ENCODE assay signal across 30 cellular contexts in genomic region chr19:11465605-11466004, GRCh38. TPM values are rescaled to one million over a fixed set of nuclear protein-coding genes. Genes with fewer than 3 reads are reported as not detected.
DNase-seq lines count a peak whose midpoint lies in the region; ATAC-seq and TF ChIP-seq lines count a peak whose summit lies in the region.
"Had no signal": no experiment of that assay in that cellular context is flagged by ENCODE, and none has a peak within 500 bp of the region (broad histone marks: within the 10 kb centered on the region; RNA-seq: fewer than 3 reads in every experiment).

No MANE protein-coding gene starts in this region.

- 0 out of 2 replicates have a peak, but pooled peaks cover 5% of the 10 kb centered on the region for H3F3A ChIP-seq in GM23338 (replicated peaks; ENCODE audit: low read depth)

- H3K4me3 Mint-ChIP-seq in GM23338 = no peak overlapping the region
- H3K4me3 Mint-ChIP-seq: CD4-positive, alpha-beta memory T cell; HFFc6; T-cell had no signal

- no peaks in the 10 kb centered on the region for H3K9me3 ChIP-seq in mesenchymal stem cell (ENCODE audit: control insufficient read depth, low read length)
- H3K9me3 ChIP-seq in aorta (ENCODE audit: control insufficient read depth, low read length) = no peaks in the 10 kb centered on the region
- H3K9me3 ChIP-seq: A549, HAP-1, SJSA1 had no signal

- H2BK15ac ChIP-seq in mesenchymal stem cell (ENCODE audit: low read depth, poor library complexity, severe bottlenecking) = peak overlapping the region; percentile 48

- DNase-seq in ELF-1 (ENCODE audit: low read depth, low spot score) (peak; percentile 34), GM23338 (ENCODE audit: low spot score) (peak; percentile 65), ecto neural progenitor cell (ENCODE audit: low spot score) (peak; percentile 53), mesenchymal stem cell (no peak), aorta (no peak), SHP77 (lab: John Stamatoyannopoulos, UW) (no peak), NCI-H345 treated with DMSO at 0.1 percent for 48 hours (lab: John Stamatoyannopoulos, UW; ENCODE audit: unreplicated experiment) (no peak), UCSD-AML1 (lab: John Stamatoyannopoulos, UW; ENCODE audit: unreplicated experiment) (no peak)
- DNase-seq: AML-193; C1 segment of cervical spinal cord; CD4-positive, alpha-beta memory T cell; COR-L47; DMS79; EL; HFFc6; IMR-90; KG1; MM.1S; NCI-H1417; NCI-H1694 treated with DMSO at 0.1 percent for 48 hours; NCI-H2081; NCI-H345; NCI-H774; PC-9; T-cell had no signal

- H3K14ac ChIP-seq in mesenchymal stem cell (ENCODE audit: low read length in 2 of 2) = no peak overlapping the region

- no peak overlapping the region for H3K18ac ChIP-seq in mesenchymal stem cell (ENCODE audit: low read depth in 1 of 2, low read length in 2 of 2)

- TF ChIP-seq CTCF in GM23338 (conservative IDR thresholded peaks at IDR 0.05; ENCODE audit: low read depth in 2 of 2) = no peak

- 54% methylated on average over 7 of the region's 8 CpGs for WGBS in mesenchymal stem cell
- 28 to 32% methylated on average over 8 of the region's 8 CpGs for WGBS in aorta, 2 donors

- H3K4me1 Mint-ChIP-seq in GM23338 = peaks cover 9% of the 10 kb centered on the region; the same call in 2 of the 3 replicates

- intact Hi-C loops in aorta (cut with DNase I) = no loop called here

- H3K9me2 ChIP-seq in GM23338 (ENCODE audit: insufficient read depth) = no peaks in the 10 kb centered on the region

- no peak overlapping the region for H3K23ac ChIP-seq in mesenchymal stem cell (ENCODE audit: low read length in 2 of 2)

- peaks cover 11% of the 10 kb centered on the region; the same call in 1 of the 2 replicates for H3K4me1 ChIP-seq in GM23338 (ENCODE audit: insufficient read depth)
- H3K4me1 ChIP-seq in mesenchymal stem cell (ENCODE audit: control insufficient read depth, insufficient read depth, low read depth, low read length) = no peaks in the 10 kb centered on the region
- no peaks in the 10 kb centered on the region for H3K4me1 ChIP-seq in aorta (ENCODE audit: control insufficient read depth in 1 of 2, insufficient read depth in 2 of 2, low read length in 2 of 2)
- H3K4me1 ChIP-seq: A549, HAP-1, SJSA1 had no signal

- no peak overlapping the region for H2BK5ac ChIP-seq in mesenchymal stem cell (ENCODE audit: low read depth, low read length, poor library complexity, severe bottlenecking)

- peak; percentile 73 for ATAC-seq in GM23338
- ATAC-seq in aorta (ENCODE audit: low FRiP score) = no peak
- ATAC-seq: A549, Right ventricle myocardium inferior, T-cell had no signal

- H3K27me3 ChIP-seq in GM23338 (ENCODE audit: insufficient read depth) = no peaks in the 10 kb centered on the region
- H3K27me3 ChIP-seq in mesenchymal stem cell (ENCODE audit: control insufficient read depth in 1 of 2, insufficient read depth in 1 of 2, low read length in 2 of 2) = peaks cover 0 to 8% of the 10 kb centered on the region in 2 experiments
- H3K27me3 ChIP-seq in aorta (ENCODE audit: control insufficient read depth in 1 of 2, insufficient read depth in 2 of 2, low read length in 1 of 2) = no peaks in the 10 kb centered on the region
- H3K27me3 ChIP-seq: SJSA1 had no signal

- no peak overlapping the region for H2BK12ac ChIP-seq in mesenchymal stem cell (ENCODE audit: low read length in 2 of 2)

- no peaks in the 10 kb centered on the region for H3K9me3 Mint-ChIP-seq in GM23338
- H3K9me3 Mint-ChIP-seq: CD4-positive, alpha-beta memory T cell; HFFc6; T-cell had no signal

- H4K8ac ChIP-seq in mesenchymal stem cell (ENCODE audit: low read length) = no peak overlapping the region

- no peak overlapping the region for H4K91ac ChIP-seq in mesenchymal stem cell (ENCODE audit: low read length)

- H3K9ac ChIP-seq in mesenchymal stem cell (ENCODE audit: low read length) = no peak overlapping the region

- no peaks in the 10 kb centered on the region for H3K79me1 ChIP-seq in mesenchymal stem cell (replicated peaks; ENCODE audit: low read length, poor library complexity, severe bottlenecking)

- H3K36me3 Mint-ChIP-seq in GM23338 (ENCODE audit: low read depth) = no peaks in the 10 kb centered on the region
- H3K36me3 Mint-ChIP-seq: CD4-positive, alpha-beta memory T cell; T-cell had no signal

- H2AK5ac ChIP-seq in mesenchymal stem cell (ENCODE audit: low read length, severe bottlenecking) = no peak overlapping the region

- H3K4me2 ChIP-seq in GM23338 (0 out of 2 replicates have a peak overlapping the region, but pooled peaks have one; percentile 68), mesenchymal stem cell (ENCODE audit: low read length, poor library complexity, severe bottlenecking) (no peak overlapping the region)
- H3K4me2 ChIP-seq: A549, PC-9 had no signal

- no peaks in the 10 kb centered on the region for H3K36me3 ChIP-seq in GM23338 (ENCODE audit: insufficient read depth)
- no peaks in the 10 kb centered on the region for H3K36me3 ChIP-seq in mesenchymal stem cell (ENCODE audit: control insufficient read depth in 1 of 2, insufficient read depth in 2 of 2, low read depth in 1 of 2, low read length in 2 of 2)
- no peaks in the 10 kb centered on the region for H3K36me3 ChIP-seq in aorta (ENCODE audit: control insufficient read depth in 1 of 2, insufficient read depth in 2 of 2, low read length in 1 of 2)
- H3K36me3 ChIP-seq: HAP-1, SJSA1 had no signal

- no peaks in the 10 kb centered on the region for H3K79me2 ChIP-seq in GM23338 (replicated peaks; ENCODE audit: insufficient read depth)

- H2AFZ ChIP-seq in GM23338 = no peak overlapping the region
- H2AFZ ChIP-seq in mesenchymal stem cell (ENCODE audit: low read depth, low read length) = no peak overlapping the region
- H2AFZ ChIP-seq: PC-9 had no signal

- H3K4ac ChIP-seq in mesenchymal stem cell (ENCODE audit: low read depth in 1 of 2, low read length in 2 of 2) = no peak overlapping the region

- H3K4me3 ChIP-seq in GM23338 (no peak overlapping the region; the same call in 1 of the 2 replicates), mesenchymal stem cell (ENCODE audit: insufficient read depth in 1 of 2, low read depth in 1 of 2, low read length in 2 of 2) (no peak overlapping the region), aorta (ENCODE audit: low read length in 2 of 2) (no peak overlapping the region)
- H3K4me3 ChIP-seq: A549, HAP-1, PC-9, SJSA1 had no signal

- peaks cover 5% of the 10 kb centered on the region for H3K27me3 Mint-ChIP-seq in GM23338 (ENCODE audit: insufficient read depth, low read depth, poor library complexity)

- H4K20me1 ChIP-seq in GM23338 (replicated peaks; ENCODE audit: insufficient read depth) = no peaks in the 10 kb centered on the region

- no peak overlapping the region for H2BK120ac ChIP-seq in mesenchymal stem cell (ENCODE audit: low read depth, low read length)

- H3K27ac ChIP-seq in GM23338 (ENCODE audit: low read depth) (no peak overlapping the region), mesenchymal stem cell (ENCODE audit: low read length, poor library complexity, severe bottlenecking) (no peak overlapping the region), aorta (ENCODE audit: low read depth in 1 of 2, low read length in 2 of 2) (no peak overlapping the region)
- H3K27ac ChIP-seq: A549, PC-9, SJSA1 had no signal

- no peak overlapping the region for H3K27ac Mint-ChIP-seq in GM23338
- H3K27ac Mint-ChIP-seq: CD4-positive, alpha-beta memory T cell; HFFc6; T-cell had no signal

TF ChIP-seq in GM23338, 12 proteins besides CTCF, POLR2A, EP300 and RAD21:
- no peak for TF ChIP-seq JUNB (IDR thresholded peaks at IDR 0.05; ENCODE audit: unreplicated experiment)
- TF ChIP-seq ETS1 (IDR thresholded peaks at IDR 0.05) = no peak
- no peak for TF ChIP-seq POLR2AphosphoS5 (IDR thresholded peaks at IDR 0.05; ENCODE audit: low read depth)
- TF ChIP-seq ZNF331 (CRISPR knock-in tag; IDR thresholded peaks at IDR 0.05; ENCODE audit: low read depth) = no peak

RNA-seq across cellular contexts. Expression of gene ELAVL3, which starts 15.2 kb away (rescaled TPM):
- total RNA-seq in GM23338 (2014; rRNA removed; shearing (Covaris generic)) = 1.2 and 1.7 TPM in 2 replicates
- polyA plus RNA-seq in GM23338 (2016; fragmentation: Nextera tagmentation; extraction: Ambion mirVana) (0.45 and 0.63 TPM in 2 replicates), aorta (under 1 TPM; 0.13 to 0.56 TPM)
- 0.04 TPM for polyA plus RNA-seq in mesenchymal stem cell (2013, experiment 1 of 2)
- not detected for polyA plus RNA-seq in mesenchymal stem cell (2013, experiment 2 of 2)
- total RNA-seq in aorta = not detected
- total RNA-seq: CD4-positive, alpha-beta memory T cell; HFFc6; IMR-90; PC-9; RPMI7951 had no signal
- polyA plus RNA-seq: CD4-positive, alpha-beta memory T cell; IMR-90 had no signal

RNA-seq across cellular contexts. Expression of gene PRKCSH, which starts 30.2 kb away (rescaled TPM):
- total RNA-seq in GM23338 (2014; rRNA removed; shearing (Covaris generic)) = 107 and 130 TPM in 2 replicates
- polyA plus RNA-seq in GM23338 (2016; fragmentation: Nextera tagmentation; extraction: Ambion mirVana) = 85.3 and 90.3 TPM in 2 replicates
- polyA plus RNA-seq in mesenchymal stem cell (2013, experiment 1 of 2) = 307 TPM
- 301 TPM for polyA plus RNA-seq in mesenchymal stem cell (2013, experiment 2 of 2)
- total RNA-seq in aorta = 100 to 1,000 TPM; 168 to 207 TPM
- 100 to 1,000 TPM in 1 of 2 donors, 10 to 100 TPM in 1; 90.2 to 168 TPM for polyA plus RNA-seq in aorta

RNA-seq across cellular contexts. Expression of gene ODAD3, which starts 30.7 kb away (rescaled TPM):
- 0.54 and 1.5 TPM in 2 replicates for total RNA-seq in GM23338 (2014; rRNA removed; shearing (Covaris generic))
- polyA plus RNA-seq in GM23338 (2016; fragmentation: Nextera tagmentation; extraction: Ambion mirVana) (6.1 TPM in 2 replicates), aorta (1 to 10 TPM; 1.4 to 2.6 TPM)
- polyA plus RNA-seq in mesenchymal stem cell (2013, experiment 1 of 2) = 0.50 TPM
- polyA plus RNA-seq in mesenchymal stem cell (2013, experiment 2 of 2) = 0.40 TPM
- 1 to 10 TPM in 1 of 2 donors, under 1 TPM in 1; 0.49 to 1.8 TPM for total RNA-seq in aorta
- total RNA-seq: CD4-positive, alpha-beta memory T cell had no signal
- polyA plus RNA-seq: CD4-positive, alpha-beta memory T cell had no signal

RNA-seq across cellular contexts. Expression of gene ZNF653, which starts 40.0 kb away (rescaled TPM):
- 4.9 and 5.3 TPM in 2 replicates for total RNA-seq in GM23338 (2014; rRNA removed; shearing (Covaris generic))
- polyA plus RNA-seq in GM23338 (2016; fragmentation: Nextera tagmentation; extraction: Ambion mirVana) (2.5 and 4.1 TPM in 2 replicates), aorta (10 to 100 TPM in 1 of 2 donors, 1 to 10 TPM in 1; 5.4 to 22.5 TPM)
- 5.0 TPM for polyA plus RNA-seq in mesenchymal stem cell (2013, experiment 1 of 2)
- polyA plus RNA-seq in mesenchymal stem cell (2013, experiment 2 of 2) = 4.1 TPM
- 10 to 100 TPM; 11.4 to 11.6 TPM for total RNA-seq in aorta

RNA-seq across cellular contexts. Expression of gene RGL3, which starts 46.5 kb away (rescaled TPM):
- 46.8 and 49.4 TPM in 2 replicates for total RNA-seq in GM23338 (2014; rRNA removed; shearing (Covaris generic))
- polyA plus RNA-seq in GM23338 (2016; fragmentation: Nextera tagmentation; extraction: Ambion mirVana) (48.8 and 49.2 TPM in 2 replicates), aorta (10 to 100 TPM; 14.5 to 78.5 TPM)
- polyA plus RNA-seq in mesenchymal stem cell (2013, experiment 1 of 2) = 3.4 TPM
- polyA plus RNA-seq in mesenchymal stem cell (2013, experiment 2 of 2) = 2.5 TPM
- total RNA-seq in aorta = 10 to 100 TPM; 30.2 to 51.6 TPM
- total RNA-seq: CD4-positive, alpha-beta memory T cell; SJSA1 had no signal
- polyA plus RNA-seq: CD4-positive, alpha-beta memory T cell had no signal

Comparison
In these comparisons a context has a peak if more than half of its experiments do, and no peak if none do; other contexts are left out.
1. DNase-seq: peak in ELF-1 (single experiment), GM23338 (single experiment) and ecto neural progenitor cell (single experiment); none in mesenchymal stem cell (single experiment), aorta (0 of 2), SHP77 (0 of 2), NCI-H345 treated with DMSO at 0.1 percent for 48 hours (single experiment) and UCSD-AML1 (single experiment).